ENCODE assay signal across 13 cellular contexts in the genomic region with DNA sequence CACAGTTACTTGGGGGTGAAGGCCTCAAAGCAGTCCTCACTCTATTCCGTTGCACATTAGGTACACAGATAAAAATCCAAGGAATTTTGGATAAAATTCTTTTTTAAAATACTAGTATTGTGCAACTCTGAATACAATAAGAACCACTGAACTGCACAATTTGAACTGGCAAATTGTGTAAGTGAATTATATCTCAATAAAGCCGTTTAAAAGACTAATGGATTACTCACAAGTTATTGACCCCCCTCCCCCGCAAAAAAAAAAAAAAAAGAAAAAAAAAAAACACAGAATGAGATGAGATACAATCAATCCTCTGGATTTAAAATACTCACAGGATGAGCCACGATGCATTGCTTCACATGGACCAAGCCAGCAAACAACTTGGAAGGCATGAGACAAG.
DNase-seq lines count a peak whose midpoint lies in the region; ATAC-seq and TF ChIP-seq lines count a peak whose summit lies in the region.
"Had no signal": no experiment of that assay in that cellular context is flagged by ENCODE, and none has a peak within 500 bp of the region (broad histone marks: within the 10 kb centered on the region; RNA-seq: fewer than 3 reads in every experiment).

No MANE protein-coding gene starts in this region.

- H3K36me3 ChIP-seq in Panc1 (ENCODE audit: control insufficient read depth, insufficient read depth, low read length) (no peaks in the 10 kb centered on the region), uterus (no peaks in the 10 kb centered on the region), left ventricle myocardium inferior (peaks cover 12% of the 10 kb centered on the region)
- H3K36me3 ChIP-seq: BE2C had no signal

- POLR2A ChIA-PET in Panc1 (lab: Charles Lee): no interaction called here

- H3K9me3 ChIP-seq in Panc1 (ENCODE audit: control insufficient read depth, insufficient read depth, low read depth, low read length): no peaks in the 10 kb centered on the region
- H3K9me3 ChIP-seq in uterus: no peaks in the 10 kb centered on the region
- no peaks in the 10 kb centered on the region for H3K9me3 ChIP-seq in left ventricle myocardium inferior (replicated peaks)
- H3K9me3 ChIP-seq: BE2C had no signal

- H3K4me1 ChIP-seq in Panc1 (ENCODE audit: control insufficient read depth, insufficient read depth, low read length) (peaks cover 15% of the 10 kb centered on the region), uterus (peaks cover 0 to 8% of the 10 kb centered on the region in 2 donors), left ventricle myocardium inferior (no peaks in the 10 kb centered on the region)
- H3K4me1 ChIP-seq: BE2C had no signal

- in situ Hi-C loops in Panc1 (cut with HindIII; ENCODE audit: low pct_unique_long_range_greater_than_20kb, low sequenced_read_pairs): no loop called here

- no peak for ATAC-seq in Panc1
- ATAC-seq in GM18868 (IDR thresholded peaks at IDR 0.05; ENCODE audit: unreplicated experiment): no peak
- ATAC-seq in GM19397 (IDR thresholded peaks at IDR 0.05; ENCODE audit: unreplicated experiment): no peak

- peak; percentile 30 for DNase-seq in GM03348 (ENCODE audit: low spot score)
- DNase-seq in Panc1 (ENCODE audit: low read depth, low spot score): no peak
- peak; percentile 45 for DNase-seq in fibroblast of pulmonary artery (ENCODE audit: low read depth)
- peak in 1 of 2 donors; percentile 42 for DNase-seq in uterus
- no peak for DNase-seq in left ventricle myocardium inferior
- DNase-seq: BE2C; CD4-positive, alpha-beta memory T cell; DMS79; GOT3; H9 had no signal

- H3K27ac ChIP-seq in Panc1 (ENCODE audit: low read length) (peak overlapping the region; percentile 68; the same call in 1 of the 2 replicates), uterus (peak overlapping the region; percentile 86 to 88), left ventricle myocardium inferior (replicated peaks) (no peak overlapping the region)
- H3K27ac ChIP-seq: C4-2B had no signal

- CTCF ChIA-PET in Panc1 (lab: Charles Lee): no interaction called here

- H3K27me3 ChIP-seq in Panc1 (ENCODE audit: control insufficient read depth, insufficient read depth, low read length) (no peaks in the 10 kb centered on the region), uterus (no peaks in the 10 kb centered on the region), left ventricle myocardium inferior (ENCODE audit: low read depth) (no peaks in the 10 kb centered on the region)
- H3K27me3 ChIP-seq: BE2C had no signal

- no TSS peak for BruUV-seq in Panc1 (replicated peaks; lab: Mats Ljungman, UMichigan)

- H3K4me3 ChIP-seq in Panc1 (ENCODE audit: low read depth in 2 of 2, low read length in 2 of 2) (no peak overlapping the region), fibroblast of pulmonary artery (replicated peaks; ENCODE audit: low read depth, low read length) (no peak overlapping the region), uterus (no peak overlapping the region), left ventricle myocardium inferior (no peak overlapping the region)

- TF ChIP-seq CTCF in Panc1 (IDR thresholded peaks at IDR 0.05) (no peak), fibroblast of pulmonary artery (IDR thresholded peaks at IDR 0.05; ENCODE audit: low read length, missing control alignments) (no peak), uterus (IDR thresholded peaks at IDR 0.05) (no peak), left ventricle myocardium inferior (IDR thresholded peaks at IDR 0.05; ENCODE audit: borderline replicate concordance) (no peak)

- TF ChIP-seq POLR2A in uterus (IDR thresholded peaks at IDR 0.05): no peak

- intact Hi-C loops in Panc1 (cut with micrococcal nuclease; ENCODE audit: unreplicated experiment): no loop called here
- intact Hi-C loops in uterus (cut with DNase I; ENCODE audit: low total_unique reads): no loop called here
- intact Hi-C loops in left ventricle myocardium inferior (cut with micrococcal nuclease): no loop called here

Comparison
In these comparisons a context has a peak if more than half of its experiments do, and no peak if none do; other contexts are left out.
1. DNase-seq: peak in GM03348 (single experiment) and fibroblast of pulmonary artery (single experiment); none in Panc1 (single experiment) and left ventricle myocardium inferior (single experiment).